In genomic region chr7:45578022-45578421, GRCh38 we compare ENCODE assay signal across 22 cellular contexts.
"Had no signal": no experiment of that assay in that cellular context is flagged by ENCODE, and none has a peak within 500 bp of the region (broad histone marks: within the 10 kb centered on the region; RNA-seq: fewer than 3 reads in every experiment).

No MANE protein-coding gene starts in this region.

- H3K27me3 ChIP-seq: ascending aorta, body of pancreas had no signal

- ATAC-seq: activated CD4-positive, CD25-positive, alpha-beta regulatory T cell treated with anti-CD3 and anti-CD28 coated beads, Interleukin-2, amount 50 U/mL, for 24 hours; activated CD8-positive, alpha-beta memory T cell treated with anti-CD3 and anti-CD28 coated beads, Interleukin-2, amount 10 ng/mL, durations not matched to agents 7 days and 5 days; body of pancreas; PC-3 had no signal

- H3K36me3 Mint-ChIP-seq: activated CD8-positive, alpha-beta memory T cell treated with anti-CD3 and anti-CD28 coated beads, Interleukin-2, amount 10 ng/mL, durations not matched to agents 7 days and 5 days; activated naive CD4-positive, alpha-beta T cell treated with anti-CD3 and anti-CD28 coated beads, Interleukin-2, amount 50 U/mL, for 24 hours had no signal

- H3K4me3 Mint-ChIP-seq: activated CD8-positive, alpha-beta memory T cell treated with anti-CD3 and anti-CD28 coated beads, Interleukin-2, amount 10 ng/mL, durations not matched to agents 7 days and 5 days; activated naive CD4-positive, alpha-beta T cell treated with anti-CD3 and anti-CD28 coated beads, Interleukin-2, amount 50 U/mL, for 24 hours; activated T-cell treated with anti-CD3 and anti-CD28 coated beads, Interleukin-2, amount 50 U/mL, for 24 hours; activated T-helper 1 cell treated with anti-CD3 and anti-CD28 coated beads, Interleukin-12 subunit alpha, Interleukin-12 subunit beta, Interleukin-2, Interleukin-4 antibody, amounts not matched to agents 30 ng/mL and 10 ng/mL and 1 ng/mL, durations not matched to agents 14 hours and 24 hours and 36 hours; T-helper 1 cell treated with Interleukin-12 subunit alpha and Interleukin-12 subunit beta and Interleukin-4 antibody, amounts not matched to agents 30 μg/mL and 1 μg/mL, for 36 hours had no signal

- H3K4me1 Mint-ChIP-seq: activated naive CD4-positive, alpha-beta T cell treated with anti-CD3 and anti-CD28 coated beads, Interleukin-2, amount 50 U/mL, for 24 hours had no signal

- DNase-seq: activated CD4-positive, alpha-beta T cell treated with anti-CD3 and anti-CD28 coated beads for 4 hours; activated CD4-positive, alpha-beta T cell treated with anti-CD3 and anti-CD28 coated beads, Interleukin-2, amount 50 U/mL, for 4 hours; activated CD8-positive, alpha-beta memory T cell treated with anti-CD3 and anti-CD28 coated beads, Interleukin-2, amount 10 ng/mL, durations not matched to agents 7 days and 5 days; activated effector memory CD4-positive, alpha-beta T cell treated with Interleukin-2 at 50 U/mL for 16 hours; activated naive CD4-positive, alpha-beta T cell; activated T-cell treated with anti-CD3 and anti-CD28 coated beads, Interleukin-2, amount 50 U/mL, for 24 hours; body of pancreas; MG63; MV-4-11; NCI-H1092 treated with DMSO at 0.1 percent for 48 hours; NCI-H1417 treated with DMSO at 0.1 percent for 48 hours; NCI-H1694; NCI-H2029; NCI-H446; NCI-H524; PC-3; SHP77 had no signal

- H3K4me3 ChIP-seq: ascending aorta, body of pancreas, MG63 had no signal

- H3K27ac ChIP-seq: ascending aorta, body of pancreas had no signal

- H3K9me3 Mint-ChIP-seq: activated naive CD4-positive, alpha-beta T cell treated with anti-CD3 and anti-CD28 coated beads, Interleukin-2, amount 50 U/mL, for 24 hours; activated T-cell treated with anti-CD3 and anti-CD28 coated beads, Interleukin-2, amount 50 U/mL, for 24 hours; activated T-helper 1 cell treated with anti-CD3 and anti-CD28 coated beads, Interleukin-12 subunit alpha, Interleukin-12 subunit beta, Interleukin-2, Interleukin-4 antibody, amounts not matched to agents 30 ng/mL and 10 ng/mL and 1 ng/mL, durations not matched to agents 14 hours and 24 hours and 36 hours; T-helper 1 cell treated with Interleukin-12 subunit alpha and Interleukin-12 subunit beta and Interleukin-4 antibody, amounts not matched to agents 30 μg/mL and 1 μg/mL, for 36 hours had no signal

- H3K27ac Mint-ChIP-seq: activated CD8-positive, alpha-beta memory T cell treated with anti-CD3 and anti-CD28 coated beads, Interleukin-2, amount 10 ng/mL, durations not matched to agents 7 days and 5 days; activated naive CD4-positive, alpha-beta T cell treated with anti-CD3 and anti-CD28 coated beads, Interleukin-2, amount 50 U/mL, for 24 hours; activated T-cell treated with anti-CD3 and anti-CD28 coated beads, Interleukin-2, amount 50 U/mL, for 24 hours; activated T-helper 1 cell treated with anti-CD3 and anti-CD28 coated beads, Interleukin-12 subunit alpha, Interleukin-12 subunit beta, Interleukin-2, Interleukin-4 antibody, amounts not matched to agents 30 ng/mL and 10 ng/mL and 1 ng/mL, durations not matched to agents 14 hours and 24 hours and 36 hours; T-helper 1 cell treated with Interleukin-12 subunit alpha and Interleukin-12 subunit beta and Interleukin-4 antibody, amounts not matched to agents 30 μg/mL and 1 μg/mL, for 36 hours had no signal

- H3K9me3 ChIP-seq: ascending aorta, body of pancreas, MG63 had no signal

- H3K36me3 ChIP-seq: ascending aorta, MG63 had no signal
